In genomic region chr4:174314770-174315169, GRCh38 we compare ENCODE assay signal across 12 cellular contexts. TPM values are rescaled to one million over a fixed set of nuclear protein-coding genes. Genes with fewer than 3 reads are reported as not detected.
A peak's percentile ranks its signal among the peaks of the same experiment; 100 is the strongest.
DNase-seq lines count a peak whose midpoint lies in the region; ATAC-seq, FAIRE-seq and TF ChIP-seq lines count a peak whose summit lies in the region.
"Had no signal": no experiment of that assay in that cellular context is flagged by ENCODE, and none has a peak within 500 bp of the region (broad histone marks: within the 10 kb centered on the region; RNA-seq: fewer than 3 reads in every experiment).

No MANE protein-coding gene starts in this region.

- peaks cover 9% of the 10 kb centered on the region for H3K36me3 Mint-ChIP-seq in activated naive CD8-positive, alpha-beta T cell
- H3K36me3 Mint-ChIP-seq in activated naive CD8-positive, alpha-beta T cell treated with anti-CD3 and anti-CD28 coated beads for 36 hours: peaks cover 2% of the 10 kb centered on the region

- ATAC-seq in HG03469 (IDR thresholded peaks at IDR 0.05; ENCODE audit: unreplicated experiment): no peak

- peaks cover 5% of the 10 kb centered on the region for H3K4me1 Mint-ChIP-seq in activated naive CD8-positive, alpha-beta T cell (ENCODE audit: low read depth)
- peaks cover 3% of the 10 kb centered on the region for H3K4me1 Mint-ChIP-seq in activated naive CD8-positive, alpha-beta T cell treated with anti-CD3 and anti-CD28 coated beads for 36 hours
- H3K4me1 Mint-ChIP-seq: neural crest cell had no signal

- no peaks in the 10 kb centered on the region for H3K9me3 Mint-ChIP-seq in activated naive CD8-positive, alpha-beta T cell (ENCODE audit: low read depth)
- H3K9me3 Mint-ChIP-seq in activated naive CD8-positive, alpha-beta T cell treated with anti-CD3 and anti-CD28 coated beads for 36 hours: no peaks in the 10 kb centered on the region
- H3K9me3 Mint-ChIP-seq: neural crest cell had no signal

- H3K27ac Mint-ChIP-seq in activated naive CD8-positive, alpha-beta T cell: peak overlapping the region; percentile 34
- no peak overlapping the region for H3K27ac Mint-ChIP-seq in activated naive CD8-positive, alpha-beta T cell treated with anti-CD3 and anti-CD28 coated beads for 36 hours

- DNase-seq in activated naive CD8-positive, alpha-beta T cell treated with anti-CD3 and anti-CD28 coated beads for 36 hours: no peak
- DNase-seq in NCI-H82 treated with DMSO at 0.1 percent for 48 hours (lab: John Stamatoyannopoulos, UW; ENCODE audit: unreplicated experiment) (peak; percentile 36), epithelial cell of esophagus (ENCODE audit: low read depth) (peak; percentile 85), urothelium cell line (ENCODE audit: low spot score) (peak; percentile 17), SW 1271 (lab: John Stamatoyannopoulos, UW) (no peak), NCI-H2227 (lab: John Stamatoyannopoulos, UW; ENCODE audit: unreplicated experiment) (no peak)
- DNase-seq: head of caudate nucleus, KBM-7 had no signal

- H3K4me3 Mint-ChIP-seq in activated naive CD8-positive, alpha-beta T cell: no peak overlapping the region
- no peak overlapping the region for H3K4me3 Mint-ChIP-seq in activated naive CD8-positive, alpha-beta T cell treated with anti-CD3 and anti-CD28 coated beads for 36 hours
- H3K4me3 Mint-ChIP-seq: neural crest cell had no signal

- no peaks in the 10 kb centered on the region for H3K27me3 Mint-ChIP-seq in activated naive CD8-positive, alpha-beta T cell
- H3K27me3 Mint-ChIP-seq in activated naive CD8-positive, alpha-beta T cell treated with anti-CD3 and anti-CD28 coated beads for 36 hours: no peaks in the 10 kb centered on the region

- FAIRE-seq in urothelium cell line (lab: Jason Lieb, UNC): no peak

- no peak overlapping the region for H3K4me3 ChIP-seq in epithelial cell of esophagus (ENCODE audit: low read length)
- H3K4me3 ChIP-seq: BLaER1 had no signal

- no peak for TF ChIP-seq CTCF in epithelial cell of esophagus (IDR thresholded peaks at IDR 0.05; ENCODE audit: insufficient read depth, low read depth, low read length, missing control alignments)

RNA-seq across cellular contexts. Expression of gene CEP44, which starts 31.1 kb away (rescaled TPM):
- 10 to 100 TPM; 19.7 TPM for total RNA-seq in activated naive CD8-positive, alpha-beta T cell treated with anti-CD3 and anti-CD28 coated beads for 36 hours

RNA-seq across cellular contexts. Expression of gene FBXO8, which starts 31.3 kb away (rescaled TPM):
- total RNA-seq in activated naive CD8-positive, alpha-beta T cell treated with anti-CD3 and anti-CD28 coated beads for 36 hours: 10 to 100 TPM; 16.2 to 17.4 TPM

Comparison
In these comparisons a context has a peak if more than half of its experiments do, and no peak if none do; other contexts are left out.
1. DNase-seq: peak in NCI-H82 treated with DMSO at 0.1 percent for 48 hours (single experiment), epithelial cell of esophagus (single experiment) and urothelium cell line (single experiment); none in activated naive CD8-positive, alpha-beta T cell treated with anti-CD3 and anti-CD28 coated beads for 36 hours (single experiment), SW 1271 (0 of 2) and NCI-H2227 (single experiment).